ENCODE assay signal across 32 cellular contexts in genomic region chr1:222624214-222624613, GRCh38.
"Had no signal": no experiment of that assay in that cellular context is flagged by ENCODE, and none has a peak within 500 bp of the region (broad histone marks: within the 10 kb centered on the region; RNA-seq: fewer than 3 reads in every experiment).

No MANE protein-coding gene starts in this region.

- FAIRE-seq: bronchial epithelial cell had no signal

- ATAC-seq: activated CD4-positive, alpha-beta T cell treated with anti-CD3 and anti-CD28 coated beads for 36 hours; activated CD4-positive, CD25-positive, alpha-beta regulatory T cell treated with anti-CD3 and anti-CD28 coated beads, Interleukin-2, amount 50 U/mL, for 24 hours; activated CD8-positive, alpha-beta memory T cell treated with anti-CD3 and anti-CD28 coated beads, Interleukin-2, amount 10 ng/mL, durations not matched to agents 7 days and 5 days; activated CD8-positive, alpha-beta T cell treated with anti-CD3 and anti-CD28 coated beads, Interleukin-2, amount 10 ng/mL, durations not matched to agents 7 days and 5 days; activated naive CD8-positive, alpha-beta T cell treated with anti-CD3 and anti-CD28 coated beads, Interleukin-2, amount 50 U/mL, for 24 hours; WTC11 had no signal

- H3K27ac ChIP-seq: ascending aorta, cardiac muscle cell, WERI-Rb-1 had no signal

- DNase-seq: activated CD4-positive, alpha-beta memory T cell treated with anti-CD3 and anti-CD28 coated beads, Interleukin-2, amount 10 ng/mL, durations not matched to agents 7 days and 5 days; activated CD4-positive, alpha-beta T cell treated with anti-CD3 and anti-CD28 coated beads for 1 hour; activated CD4-positive, alpha-beta T cell treated with anti-CD3 and anti-CD28 coated beads for 36 hours; activated CD4-positive, alpha-beta T cell treated with anti-CD3 and anti-CD28 coated beads for 48 hours; activated CD4-positive, alpha-beta T cell treated with anti-CD3 and anti-CD28 coated beads, Interleukin-2, amount 10 ng/mL, durations not matched to agents 7 days and 5 days; activated CD4-positive, alpha-beta T cell treated with anti-CD3 and anti-CD28 coated beads, Interleukin-2, amount 50 U/mL, for 48 hours; activated CD4-positive, CD25-positive, alpha-beta regulatory T cell; activated CD8-positive, alpha-beta memory T cell treated with anti-CD3 and anti-CD28 coated beads for 24 hours; activated CD8-positive, alpha-beta memory T cell treated with anti-CD3 and anti-CD28 coated beads, Interleukin-2, amount 10 ng/mL, durations not matched to agents 7 days and 5 days; activated CD8-positive, alpha-beta memory T cell treated with anti-CD3 and anti-CD28 coated beads, Interleukin-2, amount 50 U/mL, for 48 hours; activated CD8-positive, alpha-beta T cell treated with anti-CD3 and anti-CD28 coated beads, Interleukin-2, amount 10 ng/mL, durations not matched to agents 7 days and 5 days; activated effector memory CD4-positive, alpha-beta T cell treated with Interleukin-2 at 50 U/mL for 16 hours; activated gamma-delta T cell; activated naive CD4-positive, alpha-beta T cell treated with anti-CD3 and anti-CD28 coated beads, Interleukin-2, amount 10 ng/mL, durations not matched to agents 7 days and 5 days; activated naive CD4-positive, alpha-beta T cell treated with Interleukin-2 at 50 U/mL for 16 hours; activated naive CD8-positive, alpha-beta T cell treated with anti-CD3 and anti-CD28 coated beads, Interleukin-2, amount 10 ng/mL, durations not matched to agents 7 days and 5 days; activated naive CD8-positive, alpha-beta T cell treated with anti-CD3 and anti-CD28 coated beads, Interleukin-2, amount 50 U/mL, for 24 hours; activated T-cell treated with anti-CD3 and anti-CD28 coated beads, Interleukin-2, amount 50 U/mL, for 24 hours; activated T-cell treated with anti-CD3 and anti-CD28 coated beads, Interleukin-2, amount 50 U/mL, for 48 hours; amygdala; anterior cingulate cortex; caudate nucleus; cerebellar nuclear complex; T-helper 1 cell; T-helper 2 cell; T-helper 9 cell; WERI-Rb-1 had no signal
